ENCODE assay signal across 18 cellular contexts in the genomic region with DNA sequence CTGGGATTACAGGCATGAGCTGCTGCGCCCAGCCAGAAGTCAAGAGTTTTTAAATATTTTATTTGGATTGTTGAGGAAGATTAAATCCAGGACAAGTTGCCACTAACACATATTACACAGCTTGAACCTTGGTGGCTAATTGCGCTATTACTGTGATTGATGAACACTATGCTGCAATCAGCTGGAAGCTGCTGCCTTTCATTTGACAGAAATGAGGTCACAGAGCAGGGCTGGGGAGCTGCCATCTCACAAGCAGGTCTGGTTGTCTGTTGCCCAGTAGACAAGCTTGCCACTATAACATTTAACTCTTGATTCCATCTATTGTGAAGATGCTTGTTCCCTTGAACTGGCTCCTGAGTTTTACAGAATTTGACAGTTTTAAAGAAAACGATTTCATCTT. TPM values are rescaled to one million over a fixed set of nuclear protein-coding genes. Genes with fewer than 3 reads are reported as not detected.
DNase-seq lines count a peak whose midpoint lies in the region; ATAC-seq and TF ChIP-seq lines count a peak whose summit lies in the region.
"Had no signal": no experiment of that assay in that cellular context is flagged by ENCODE, and none has a peak within 500 bp of the region (broad histone marks: within the 10 kb centered on the region; RNA-seq: fewer than 3 reads in every experiment).

No MANE protein-coding gene starts in this region.

- TF ChIP-seq CTCF in SK-N-SH (IDR thresholded peaks at IDR 0.05) (no peak), WTC11 (IDR thresholded peaks at IDR 0.05) (no peak)

- H3K36me3 ChIP-seq in SK-N-SH (replicated peaks in 1 of 2; ENCODE audit: control insufficient read depth in 1 of 2, insufficient read depth in 2 of 2, low read length in 1 of 2) (peaks cover 0 to 18% of the 10 kb centered on the region in 2 experiments), subcutaneous abdominal adipose tissue (ENCODE audit: control insufficient read depth in 5 of 5, insufficient read depth in 5 of 5, low read length in 5 of 5) (no peaks in the 10 kb centered on the region)
- H3K36me3 ChIP-seq: Peyer's patch had no signal

- no peak for ATAC-seq in SK-N-SH treated with all-trans-retinoic acid at 6 μM for 48 hours
- ATAC-seq in WTC11, result no peak
- ATAC-seq: Right ventricle myocardium inferior had no signal

- peaks cover 31% of the 10 kb centered on the region for H3F3A ChIP-seq in SK-N-SH (replicated peaks; ENCODE audit: insufficient read depth)

- POLR2A ChIA-PET in SK-N-SH (lab: Yijun Ruan, JAX) (no interaction called here), WTC11 (lab: Charles Lee) (no interaction called here)

- TF ChIP-seq EP300 in SK-N-SH (IDR thresholded peaks at IDR 0.05; ENCODE audit: borderline replicate concordance in 1 of 2, low read depth in 1 of 2, low read length in 1 of 2), result no peak

- no peak for DNase-seq in SK-N-SH
- peak; percentile 14 for DNase-seq in NCI-H69 (lab: John Stamatoyannopoulos, UW)
- DNase-seq in cerebellar cortex (ENCODE audit: low spot score), result peak; percentile 7
- DNase-seq in COLO829 (ENCODE audit: low spot score), result no peak
- DNase-seq in WTC11 (ENCODE audit: low spot score), result no peak
- DNase-seq in NOMO-1 treated with DMSO at 0.1 percent for 48 hours (lab: John Stamatoyannopoulos, UW; ENCODE audit: unreplicated experiment), result no peak
- DNase-seq: DMS153, Kasumi-1, MM.1S, NCI-H1105 treated with DMSO at 0.1 percent for 48 hours, NCI-H187 treated with DMSO at 0.1 percent for 48 hours, NCI-H2171, NCI-H774, Peyer's patch had no signal

- no peaks in the 10 kb centered on the region for H4K20me1 ChIP-seq in SK-N-SH (ENCODE audit: insufficient read depth)

- H3K4me3 ChIP-seq in SK-N-SH (ENCODE audit: low read depth in 2 of 2, low read length in 1 of 2) (no peak overlapping the region), subcutaneous abdominal adipose tissue (ENCODE audit: low read depth in 1 of 5, low read length in 5 of 5) (no peak overlapping the region)
- H3K4me3 ChIP-seq: Peyer's patch, SK-N-MC had no signal

- H3K4me1 ChIP-seq in SK-N-SH (ENCODE audit: control insufficient read depth in 1 of 2, insufficient read depth in 2 of 2, low read depth in 1 of 2, low read length in 1 of 2) (peaks cover 0 to 33% of the 10 kb centered on the region in 2 experiments; a peak in 2 of 4 replicates), subcutaneous abdominal adipose tissue (ENCODE audit: control insufficient read depth in 5 of 5, insufficient read depth in 5 of 5, low read length in 5 of 5) (peaks cover 0 to 10% (median 5%) of the 10 kb centered on the region in 5 donors)
- H3K4me1 ChIP-seq: Peyer's patch had no signal

- H3K27me3 ChIP-seq in SK-N-SH (ENCODE audit: insufficient read depth) (no peaks in the 10 kb centered on the region), subcutaneous abdominal adipose tissue (ENCODE audit: control insufficient read depth in 5 of 5, insufficient read depth in 4 of 5, low read length in 5 of 5) (peaks cover 0 to 6% (median 5%) of the 10 kb centered on the region in 5 donors)
- H3K27me3 ChIP-seq: Peyer's patch had no signal

- no peaks in the 10 kb centered on the region for H3K27me3 Mint-ChIP-seq in WTC11 (ENCODE audit: low read depth)

- H3K27ac ChIP-seq in SK-N-SH (ENCODE audit: low read depth in 2 of 2, low read length in 1 of 2) (peak overlapping the region in 1 of 2 experiments; percentile 79; a peak in 2 of 4 replicates), subcutaneous abdominal adipose tissue (ENCODE audit: low read depth, low read length) (peak overlapping the region; percentile 4)
- H3K27ac ChIP-seq: Peyer's patch, SK-N-MC had no signal

- WGBS in SK-N-SH (ENCODE audit: low lambda C conversion rate), result 73% methylated on average over 3 of the region's 3 CpGs

- H3K4me3 Mint-ChIP-seq in WTC11, result no peak overlapping the region

- H2AFZ ChIP-seq in SK-N-SH (ENCODE audit: low read depth), result no peak overlapping the region

- no peak for TF ChIP-seq RAD21 in SK-N-SH (IDR thresholded peaks at IDR 0.05; ENCODE audit: low read length)

- H3K27ac Mint-ChIP-seq in WTC11, result no peak overlapping the region

- H3K4me2 ChIP-seq in SK-N-SH, result no peak overlapping the region

- peak overlapping the region; percentile 17; the same call in 1 of the 2 replicates for H3K9ac ChIP-seq in SK-N-SH
- no peak overlapping the region for H3K9ac ChIP-seq in subcutaneous abdominal adipose tissue (ENCODE audit: low read length in 5 of 5)

- H3K36me3 Mint-ChIP-seq in WTC11, result peaks cover 36% of the 10 kb centered on the region

- CTCF ChIA-PET in SK-N-SH (lab: Yijun Ruan, JAX), result no interaction called here
- CTCF ChIA-PET in WTC11 (lab: Charles Lee), result no interaction called here

- H3K4me1 Mint-ChIP-seq in WTC11, result peaks cover 9% of the 10 kb centered on the region

- H3K9me2 ChIP-seq in SK-N-SH, result no peaks in the 10 kb centered on the region

- no peaks in the 10 kb centered on the region for H3K9me3 Mint-ChIP-seq in WTC11

- no peaks in the 10 kb centered on the region for H3K79me2 ChIP-seq in SK-N-SH (ENCODE audit: insufficient read depth)

- H3K9me3 ChIP-seq in SK-N-SH (no peaks in the 10 kb centered on the region), subcutaneous abdominal adipose tissue (ENCODE audit: control insufficient read depth in 5 of 5, low read length in 5 of 5) (no peaks in the 10 kb centered on the region)
- H3K9me3 ChIP-seq: Peyer's patch had no signal

TF ChIP-seq in SK-N-SH, 30 proteins besides CTCF, POLR2A, EP300 and RAD21 (continues in another document):
- no peak for TF ChIP-seq MEF2A (IDR thresholded peaks at IDR 0.05; ENCODE audit: borderline replicate concordance, low read depth)
- no peak for TF ChIP-seq YY1 (IDR thresholded peaks at IDR 0.05; ENCODE audit: low read depth)
- TF ChIP-seq, protein P1, sequence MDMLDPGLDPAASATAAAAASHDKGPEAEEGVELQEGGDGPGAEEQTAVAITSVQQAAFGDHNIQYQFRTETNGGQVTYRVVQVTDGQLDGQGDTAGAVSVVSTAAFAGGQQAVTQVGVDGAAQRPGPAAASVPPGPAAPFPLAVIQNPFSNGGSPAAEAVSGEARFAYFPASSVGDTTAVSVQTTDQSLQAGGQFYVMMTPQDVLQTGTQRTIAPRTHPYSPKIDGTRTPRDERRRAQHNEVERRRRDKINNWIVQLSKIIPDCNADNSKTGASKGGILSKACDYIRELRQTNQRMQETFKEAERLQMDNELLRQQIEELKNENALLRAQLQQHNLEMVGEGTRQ (IDR thresholded peaks at IDR 0.05; ENCODE audit: borderline replicate concordance, low read depth, low read length), result no peak
- no peak for TF ChIP-seq POLR2AphosphoS5 (IDR thresholded peaks at IDR 0.05; ENCODE audit: low read depth, low read length)
- no peak for TF ChIP-seq JUND (IDR thresholded peaks at IDR 0.05)
- TF ChIP-seq GABPA (IDR thresholded peaks at IDR 0.05; ENCODE audit: low read depth), result no peak
- no peak for TF ChIP-seq MXI1 (IDR thresholded peaks at IDR 0.05; ENCODE audit: low read depth, low read length)
- TF ChIP-seq RXRA (IDR thresholded peaks at IDR 0.05; ENCODE audit: borderline replicate concordance, low read depth), result no peak

TF ChIP-seq in SK-N-SH treated with all-trans-retinoic acid at 6 μM for 48 hours, 23 proteins besides CTCF, POLR2A, EP300 and RAD21 (continues in another document):
- TF ChIP-seq PPARA (CRISPR knock-in tag; IDR thresholded peaks at IDR 0.05; ENCODE audit: borderline replicate concordance) (no peak), CSDC2 (CRISPR knock-in tag; IDR thresholded peaks at IDR 0.05) (no peak), ZNF565 (CRISPR knock-in tag; conservative IDR thresholded peaks at IDR 0.05; ENCODE audit: low read depth) (no peak), OSR1 (CRISPR knock-in tag; IDR thresholded peaks at IDR 0.05) (no peak), RARB (CRISPR knock-in tag; IDR thresholded peaks at IDR 0.05) (no peak)
- TF ChIP-seq, protein P2, sequence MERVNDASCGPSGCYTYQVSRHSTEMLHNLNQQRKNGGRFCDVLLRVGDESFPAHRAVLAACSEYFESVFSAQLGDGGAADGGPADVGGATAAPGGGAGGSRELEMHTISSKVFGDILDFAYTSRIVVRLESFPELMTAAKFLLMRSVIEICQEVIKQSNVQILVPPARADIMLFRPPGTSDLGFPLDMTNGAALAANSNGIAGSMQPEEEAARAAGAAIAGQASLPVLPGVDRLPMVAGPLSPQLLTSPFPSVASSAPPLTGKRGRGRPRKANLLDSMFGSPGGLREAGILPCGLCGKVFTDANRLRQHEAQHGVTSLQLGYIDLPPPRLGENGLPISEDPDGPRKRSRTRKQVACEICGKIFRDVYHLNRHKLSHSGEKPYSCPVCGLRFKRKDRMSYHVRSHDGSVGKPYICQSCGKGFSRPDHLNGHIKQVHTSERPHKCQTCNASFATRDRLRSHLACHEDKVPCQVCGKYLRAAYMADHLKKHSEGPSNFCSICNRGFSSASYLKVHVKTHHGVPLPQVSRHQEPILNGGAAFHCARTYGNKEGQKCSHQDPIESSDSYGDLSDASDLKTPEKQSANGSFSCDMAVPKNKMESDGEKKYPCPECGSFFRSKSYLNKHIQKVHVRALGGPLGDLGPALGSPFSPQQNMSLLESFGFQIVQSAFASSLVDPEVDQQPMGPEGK (CRISPR knock-in tag; IDR thresholded peaks at IDR 0.05; ENCODE audit: borderline replicate concordance), result no peak

RNA-seq across cellular contexts. Expression of a gene that starts 37.4 kb away (rescaled TPM):
- 83.9 and 84.8 TPM in 2 replicates for polyA plus RNA-seq in SK-N-SH (2012; rRNA removed)
- 62.8 and 66.3 TPM in 2 replicates for polyA plus RNA-seq in SK-N-SH (2012; cell fraction: cytosol; rRNA removed)
- 223 and 292 TPM in 2 replicates for polyA plus RNA-seq in SK-N-SH (2012; cell fraction: nucleus; rRNA removed)
- total RNA-seq in WTC11 (2021), result 172 to 201 TPM (median 179 TPM) in 3 replicates

Comparison
In these comparisons a context has a peak if more than half of its experiments do, and no peak if none do; other contexts are left out.
1. DNase-seq: peak in NCI-H69 (single experiment) and cerebellar cortex (single experiment); none in SK-N-SH (single experiment), COLO829 (single experiment), WTC11 (single experiment) and NOMO-1 treated with DMSO at 0.1 percent for 48 hours (single experiment).